ENCODE assay signal across 8 cellular contexts in genomic region chr3:133038731-133039398, GRCh38. TPM values are rescaled to one million over a fixed set of nuclear protein-coding genes. Genes with fewer than 3 reads are reported as not detected.
DNase-seq lines count a peak whose midpoint lies in the region; ATAC-seq, FAIRE-seq and TF ChIP-seq lines count a peak whose summit lies in the region.

No MANE protein-coding gene starts in this region.

- in situ Hi-C loops in ACHN (cut with HindIII; ENCODE audit: low pct_ligation_motif_present, low pct_unique_long_range_greater_than_20kb, low sequenced_read_pairs), result no loop called here

- peak; percentile 19 for ATAC-seq in GM19395 (IDR thresholded peaks at IDR 0.05; ENCODE audit: unreplicated experiment)
- peak; percentile 28 for ATAC-seq in esophagus mucosa
- ATAC-seq in HG02885 (IDR thresholded peaks at IDR 0.05; ENCODE audit: poor library complexity, unreplicated experiment), result no peak
- ATAC-seq in GM18502 (IDR thresholded peaks at IDR 0.05; ENCODE audit: poor library complexity, unreplicated experiment), result no peak

- no peak for TF ChIP-seq CTCF in nephron (IDR thresholded peaks at IDR 0.05; ENCODE audit: unreplicated experiment in 3 of 3)

- DNase-seq in NCI-H345 (lab: John Stamatoyannopoulos, UW), result peak; percentile 13
- DNase-seq in ACHN, result no peak
- DNase-seq in GM19239 (ENCODE audit: insufficient read length, low spot score), result no peak

- H3K9me3 Mint-ChIP-seq in nephron, result no peaks in the 10 kb centered on the region

- H3K4me3 Mint-ChIP-seq in nephron, result peak overlapping the region; percentile 82 to 88 (median 87)

- peak overlapping the region in 1 of 3 experiments; percentile 15 for H3K27ac Mint-ChIP-seq in nephron

- peaks cover 44% of the 10 kb centered on the region for H3K27me3 Mint-ChIP-seq in nephron (ENCODE audit: low read depth)

- no peaks in the 10 kb centered on the region for H3K36me3 Mint-ChIP-seq in nephron (ENCODE audit: low read depth)

- no peak for FAIRE-seq in GM19239 (lab: Jason Lieb, UNC)

- H3K4me1 Mint-ChIP-seq in nephron, result peaks cover 32% of the 10 kb centered on the region

RNA-seq across cellular contexts. Expression of gene TMEM108, which starts 0.7 kb away (rescaled TPM):
- 0.60 TPM for total RNA-seq in esophagus mucosa

Comparison
In these comparisons a context has a peak if more than half of its experiments do, and no peak if none do; other contexts are left out.
1. ATAC-seq: peak in GM19395 (single experiment) and esophagus mucosa (single experiment); none in HG02885 (single experiment) and GM18502 (single experiment).